Comparison of ENCODE assay signal across 10 cellular contexts in the genomic region with DNA sequence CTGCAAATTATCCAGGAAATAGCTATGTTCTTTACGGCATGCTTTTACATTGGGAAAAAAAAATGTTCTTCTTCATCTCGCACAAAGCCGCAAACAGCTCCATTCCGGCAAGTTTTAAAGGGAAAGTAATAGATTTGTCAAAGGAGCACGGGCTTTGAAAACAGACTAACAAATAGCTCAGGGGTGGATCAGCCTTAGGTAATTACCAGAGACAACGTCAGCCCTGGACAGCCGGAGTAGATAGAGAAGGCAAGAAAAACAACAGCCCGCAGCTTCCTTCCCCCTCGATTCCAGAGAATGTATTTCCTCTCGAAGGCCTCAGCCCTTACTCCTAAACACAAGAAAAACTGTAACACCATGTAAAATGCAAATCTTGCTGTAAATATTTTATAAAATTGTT.
DNase-seq lines count a peak whose midpoint lies in the region; ATAC-seq and TF ChIP-seq lines count a peak whose summit lies in the region.
"Had no signal": no experiment of that assay in that cellular context is flagged by ENCODE, and none has a peak within 500 bp of the region (broad histone marks: within the 10 kb centered on the region; RNA-seq: fewer than 3 reads in every experiment).

No MANE protein-coding gene starts in this region.

- H2BK15ac ChIP-seq in mesendoderm (replicated peaks; ENCODE audit: low read depth) = no peak overlapping the region

- H3K27ac ChIP-seq in heart left ventricle (peak overlapping the region in 9 of 12 donors; percentile 7 to 74 (median 33)), mesendoderm (ENCODE audit: low read depth, low read length) (no peak overlapping the region), vagina (peak overlapping the region; percentile 26)

- DNase-seq in heart left ventricle (no peak), Right ventricle myocardium inferior (ENCODE audit: missing footprints) (no peak), dermis blood vessel endothelial cell (peak; percentile 54), mesendoderm (no peak), vagina (ENCODE audit: extremely low spot score in 2 of 2) (peak in 1 of 2 donors; percentile 31)
- DNase-seq: NCI-H2171 had no signal

- H2BK120ac ChIP-seq in mesendoderm (ENCODE audit: low read depth, low read length) = no peak overlapping the region

- H2BK5ac ChIP-seq in mesendoderm (ENCODE audit: low read length) = no peak overlapping the region

- 31 to 51% (median 37%) methylated on average over 10 of the region's 10 CpGs for WGBS in heart left ventricle, 4 donors
- WGBS in mesendoderm (ENCODE audit: extremely low coverage, insufficient coverage, low lambda C conversion rate) = no CpG with 5 or more reads among the region's 10 CpGs

- no peak overlapping the region for H4K5ac ChIP-seq in mesendoderm (ENCODE audit: low read length)

- ATAC-seq in heart left ventricle = peak in 2 of 4 donors; percentile 62 to 68
- ATAC-seq in Right ventricle myocardium inferior = no peak
- ATAC-seq in HG03159 (IDR thresholded peaks at IDR 0.05; ENCODE audit: unreplicated experiment) = no peak
- no peak for ATAC-seq in HG03469 (IDR thresholded peaks at IDR 0.05; ENCODE audit: unreplicated experiment)
- no peak for ATAC-seq in GM21825 (IDR thresholded peaks at IDR 0.05; ENCODE audit: unreplicated experiment)
- ATAC-seq: stimulated activated effector memory CD8-positive, alpha-beta T cell treated with anti-CD3 and anti-CD28 coated beads, Interleukin-12 subunit alpha, Interleukin-12 subunit beta, amount 100 ng/mL, for 72 hours had no signal

- intact Hi-C loops in heart left ventricle (cut with DNase I) (loop anchor here in 5 of 10 donors (5.0 to 10.0 kb wide), 6 partner anchors 101 to 261 kb away; partner anchors contain the start of gene ZNF423 (in 2 of the 5)), Right ventricle myocardium inferior (cut with DNase I) (loop anchor here (5.0 kb wide), 1 partner anchor 261 kb away; the partner anchor contains the start of gene ZNF423), vagina (cut with DNase I) (no loop called here)

- no peak overlapping the region for H3K4ac ChIP-seq in mesendoderm (ENCODE audit: low read depth, low read length)

- H3K4me3 ChIP-seq in heart left ventricle (peak overlapping the region in 8 of 12 donors; percentile 6 to 33 (median 23)), mesendoderm (ENCODE audit: low read length) (no peak overlapping the region), vagina (peak overlapping the region in 1 of 2 donors; percentile 14)

- no peak for TF ChIP-seq POLR2A in heart left ventricle (IDR thresholded peaks at IDR 0.05)
- no peak for TF ChIP-seq POLR2A in vagina (IDR thresholded peaks at IDR 0.05)

- peaks cover 0 to 2% (median 0%) of the 10 kb centered on the region in 9 donors for H3K27me3 ChIP-seq in heart left ventricle
- no peaks in the 10 kb centered on the region for H3K27me3 ChIP-seq in mesendoderm (ENCODE audit: insufficient read depth, low read length, poor library complexity)
- H3K27me3 ChIP-seq in vagina = no peaks in the 10 kb centered on the region

- H3K18ac ChIP-seq in mesendoderm (ENCODE audit: low read length) = no peak overlapping the region

- no peak overlapping the region for H3K9ac ChIP-seq in mesendoderm (ENCODE audit: low read length)

- no peaks in the 10 kb centered on the region for H3K79me2 ChIP-seq in mesendoderm (ENCODE audit: control insufficient read depth, insufficient read depth, low read length)

- H3K23ac ChIP-seq in mesendoderm (ENCODE audit: low read length) = no peak overlapping the region

- no peaks in the 10 kb centered on the region for H3K79me1 ChIP-seq in mesendoderm (ENCODE audit: low read length)

- H2AK5ac ChIP-seq in mesendoderm (ENCODE audit: low read length) = no peak overlapping the region

- H3K56ac ChIP-seq in mesendoderm (ENCODE audit: low read length) = peak overlapping the region; percentile 43

- TF ChIP-seq CTCF in heart left ventricle (IDR thresholded peaks at IDR 0.05) (no peak), vagina (IDR thresholded peaks at IDR 0.05) (no peak)

- H4K8ac ChIP-seq in mesendoderm (ENCODE audit: low read depth, low read length) = no peak overlapping the region

- H3K36me3 ChIP-seq in heart left ventricle (no peaks in the 10 kb centered on the region), mesendoderm (ENCODE audit: control insufficient read depth, insufficient read depth, low read length) (no peaks in the 10 kb centered on the region), vagina (no peaks in the 10 kb centered on the region)

- H3K4me1 ChIP-seq in heart left ventricle (peaks cover 0 to 28% (median 11%) of the 10 kb centered on the region in 12 donors), mesendoderm (ENCODE audit: control insufficient read depth, low read depth, low read length) (peaks cover 7% of the 10 kb centered on the region), vagina (peaks cover 19% of the 10 kb centered on the region)

- H3K9me3 ChIP-seq in heart left ventricle = no peaks in the 10 kb centered on the region
- H3K9me3 ChIP-seq in vagina = no peaks in the 10 kb centered on the region

- H3K4me2 ChIP-seq in mesendoderm (ENCODE audit: low read length) = no peak overlapping the region
